Comparison of ENCODE assay signal across 1 cellular context in genomic region chr19:49570138-49570856, GRCh38.
A peak's percentile ranks its signal among the peaks of the same experiment; 100 is the strongest.
TF ChIP-seq lines count a peak whose summit lies in the region.

No MANE protein-coding gene starts in this region.

TF ChIP-seq in GM12878, 131 proteins besides CTCF, POLR2A, EP300 and RAD21 (continues in another document):
- TF ChIP-seq CEBPB (IDR thresholded peaks at IDR 0.05; ENCODE audit: borderline replicate concordance in 1 of 2, low read depth in 2 of 2, low read length in 2 of 2) (no peak), SP1 (IDR thresholded peaks at IDR 0.05; ENCODE audit: low read depth, low read length) (no peak), BRCA1 (IDR thresholded peaks at IDR 0.05; ENCODE audit: low read depth, low read length) (no peak), RB1 (IDR thresholded peaks at IDR 0.05; ENCODE audit: borderline replicate concordance) (peak; percentile 49; the same call in 1 of the 2 replicates), SRF (IDR thresholded peaks at IDR 0.05; ENCODE audit: low read depth in 2 of 2, low read length in 2 of 2) (no peak), DPF2 (IDR thresholded peaks at IDR 0.05) (no peak), FOXM1 (IDR thresholded peaks at IDR 0.05; ENCODE audit: low read depth, low read length) (no peak), ZNF274 (IDR thresholded peaks at IDR 0.05; ENCODE audit: insufficient read depth, insufficient read length) (no peak), BHLHE40 (IDR thresholded peaks at IDR 0.05; ENCODE audit: borderline replicate concordance in 1 of 2, low read depth in 2 of 2, low read length in 1 of 2) (peak in 1 of 2 experiments; percentile 38; a peak in 1 of 4 replicates), SPI1 (IDR thresholded peaks at IDR 0.05; ENCODE audit: borderline replicate concordance, insufficient read depth, low read depth, low read length) (no peak), MYB (IDR thresholded peaks at IDR 0.05; ENCODE audit: borderline replicate concordance, low read depth, low read length) (no peak), ASH2L (IDR thresholded peaks at IDR 0.05; ENCODE audit: borderline replicate concordance, low read depth) (no peak), IRF3 (IDR thresholded peaks at IDR 0.05) (no peak), RBBP5 (conservative IDR thresholded peaks at IDR 0.05) (no peak), SMAD5 (IDR thresholded peaks at IDR 0.05; ENCODE audit: low read depth) (no peak), MTA3 (IDR thresholded peaks at IDR 0.05; ENCODE audit: borderline replicate concordance, low read length) (no peak), PKNOX1 (IDR thresholded peaks at IDR 0.05) (no peak; the same call in 1 of the 2 replicates), SREBF2 (IDR thresholded peaks at IDR 0.05; ENCODE audit: low read length) (no peak), NFYA (IDR thresholded peaks at IDR 0.05; ENCODE audit: borderline replicate concordance, low read depth, low read length) (no peak), HDAC6 (IDR thresholded peaks at IDR 0.05; ENCODE audit: unreplicated experiment) (no peak), EZH2 (IDR thresholded peaks at IDR 0.05; ENCODE audit: borderline replicate concordance, control insufficient read depth, low read depth, low read length) (no peak), ESRRA (IDR thresholded peaks at IDR 0.05; ENCODE audit: low read length) (0 out of 2 replicates have a peak, but pooled peaks have one; percentile 21), CUX1 (IDR thresholded peaks at IDR 0.05; ENCODE audit: insufficient replicate concordance, low read depth, low read length) (no peak), SMARCA5 (IDR thresholded peaks at IDR 0.05) (peak; percentile 73; the same call in 1 of the 2 replicates), FOXK2 (IDR thresholded peaks at IDR 0.05) (no peak), USF1 (IDR thresholded peaks at IDR 0.05; ENCODE audit: borderline replicate concordance, extremely low read length, insufficient read depth, low read depth, low read length) (no peak), NFXL1 (IDR thresholded peaks at IDR 0.05; ENCODE audit: borderline replicate concordance) (no peak), MYC (IDR thresholded peaks at IDR 0.05; ENCODE audit: insufficient read depth, insufficient read length, insufficient replicate concordance, low read length, severe bottlenecking) (no peak), POU2F2 (IDR thresholded peaks at IDR 0.05; ENCODE audit: borderline replicate concordance, low read depth, low read length) (no peak; the same call in 2 of the 3 replicates), ZNF217 (IDR thresholded peaks at IDR 0.05) (no peak), YY1 (IDR thresholded peaks at IDR 0.05; ENCODE audit: low read depth, low read length) (peak; percentile 69), KDM1A (IDR thresholded peaks at IDR 0.05; ENCODE audit: borderline replicate concordance) (no peak), KLF5 (IDR thresholded peaks at IDR 0.05; ENCODE audit: partially characterized antibody) (no peak), ZNF207 (IDR thresholded peaks at IDR 0.05; ENCODE audit: borderline replicate concordance) (no peak), YBX1 (IDR thresholded peaks at IDR 0.05) (no peak), TAF1 (IDR thresholded peaks at IDR 0.05; ENCODE audit: borderline replicate concordance, low read depth, low read length) (no peak), TCF12 (IDR thresholded peaks at IDR 0.05; ENCODE audit: low read depth, low read length) (no peak), IKZF1 (conservative IDR thresholded peaks at IDR 0.05) (no peak), HDAC2 (IDR thresholded peaks at IDR 0.05) (no peak), ZBTB33 (IDR thresholded peaks at IDR 0.05) (no peak), LARP7 (IDR thresholded peaks at IDR 0.05) (no peak), ATF7 (IDR thresholded peaks at IDR 0.05; ENCODE audit: low read depth) (peak; percentile 15; the same call in 1 of the 2 replicates), TCF3 (IDR thresholded peaks at IDR 0.05; ENCODE audit: borderline replicate concordance, insufficient read depth, low read depth, low read length) (no peak), IRF4 (IDR thresholded peaks at IDR 0.05; ENCODE audit: low read depth, low read length) (no peak), RELA (IDR thresholded peaks at IDR 0.05; ENCODE audit: borderline replicate concordance, partially characterized antibody) (no peak), MXI1 (IDR thresholded peaks at IDR 0.05; ENCODE audit: low read depth, low read length) (0 out of 2 replicates have a peak, but pooled peaks have one; percentile 6), MAX (IDR thresholded peaks at IDR 0.05; ENCODE audit: low read depth, low read length) (no peak), ATF3 (IDR thresholded peaks at IDR 0.05; ENCODE audit: borderline replicate concordance, extremely low read depth, low read depth, low read length) (no peak), SMC3 (IDR thresholded peaks at IDR 0.05; ENCODE audit: borderline replicate concordance, low read length) (peak; percentile 83), SREBF1 (IDR thresholded peaks at IDR 0.05; ENCODE audit: low read length) (no peak), FOS (IDR thresholded peaks at IDR 0.05; ENCODE audit: borderline replicate concordance, extremely low read depth, insufficient read length) (no peak), RUNX3 (IDR thresholded peaks at IDR 0.05; ENCODE audit: low read length) (peak; percentile 41; the same call in 1 of the 2 replicates), E2F4 (IDR thresholded peaks at IDR 0.05; ENCODE audit: low read depth, low read length) (no peak), BCLAF1 (IDR thresholded peaks at IDR 0.05) (no peak), ZNF622 (IDR thresholded peaks at IDR 0.05) (no peak), TCF7 (IDR thresholded peaks at IDR 0.05; ENCODE audit: borderline replicate concordance) (no peak)
